11 cellular contexts compared by ENCODE assay signal in genomic region chr1:7576946-7577657, GRCh38.
A peak's percentile ranks its signal among the peaks of the same experiment; 100 is the strongest.
DNase-seq lines count a peak whose midpoint lies in the region; ATAC-seq, FAIRE-seq and TF ChIP-seq lines count a peak whose summit lies in the region.
"Had no signal": no experiment of that assay in that cellular context is flagged by ENCODE, and none has a peak within 500 bp of the region (broad histone marks: within the 10 kb centered on the region; RNA-seq: fewer than 3 reads in every experiment).

No MANE protein-coding gene starts in this region.

- CTCF ChIA-PET in H1 (lab: Charles Lee; ENCODE audit: partially characterized antibody) = interaction anchor here (5.8 kb wide), 1 partner anchor 16 kb away, joined by 42 read pairs; no protein-coding TSS in a partner anchor

- H3K23ac ChIP-seq in H1 (ENCODE audit: insufficient read length) = no peak overlapping the region

- POLR2A ChIA-PET in H1 (lab: Charles Lee; ENCODE audit: partially characterized antibody) = no interaction called here

- no peak overlapping the region for H4K8ac ChIP-seq in H1 (ENCODE audit: extremely low read depth, insufficient read depth, low read length)

- TF ChIP-seq EP300 in H1 (IDR thresholded peaks at IDR 0.05; ENCODE audit: borderline replicate concordance in 1 of 2, low read depth in 2 of 2, low read length in 2 of 2) = no peak

- no peak for FAIRE-seq in H1 (lab: Jason Lieb, UNC)

- no peaks in the 10 kb centered on the region for H3K36me3 Mint-ChIP-seq in HFFc6 (ENCODE audit: low read depth)

- no peaks in the 10 kb centered on the region for H4K20me1 ChIP-seq in H1 (replicated peaks in 1 of 2; ENCODE audit: control insufficient read depth in 1 of 2, insufficient read depth in 2 of 2, low read length in 2 of 2)

- no peak overlapping the region for H4K91ac ChIP-seq in H1 (replicated peaks; ENCODE audit: insufficient read length, low read length)

- H3K79me2 ChIP-seq in H1 (ENCODE audit: control insufficient read depth in 1 of 2, insufficient read depth in 2 of 2, low read length in 2 of 2) = no peaks in the 10 kb centered on the region

- DNase-seq in AG08395 (ENCODE audit: low spot score) (peak; percentile 48), HFFc6 (no peak), H1 (ENCODE audit: low read depth in 1 of 2, low spot score in 2 of 2) (no peak), right lobe of liver (peak in 2 of 3 donors; percentile 58 to 60), GM20000 (ENCODE audit: low spot score) (no peak), MV-4-11 (lab: John Stamatoyannopoulos, UW) (no peak)
- DNase-seq: caudate nucleus, hippocampal formation, T-helper 1 cell had no signal

- no peak overlapping the region for H3K27ac Mint-ChIP-seq in HFFc6

- H3K56ac ChIP-seq in H1 (replicated peaks; ENCODE audit: insufficient read length, low read depth, low read length) = no peak overlapping the region

- no peak overlapping the region for H3K14ac ChIP-seq in H1 (ENCODE audit: insufficient read length)

- H3K4me2 ChIP-seq in H1 (ENCODE audit: insufficient read depth in 1 of 2, low read depth in 2 of 2, low read length in 2 of 2) = no peak overlapping the region

- H3K18ac ChIP-seq in H1 (ENCODE audit: extremely low read depth, low read length) = no peak overlapping the region

- H3K9me3 ChIP-seq in H1 (ENCODE audit: insufficient read depth in 2 of 2, low read depth in 1 of 2, low read length in 1 of 2) (no peaks in the 10 kb centered on the region), right lobe of liver (no peaks in the 10 kb centered on the region)

- TF ChIP-seq CTCF in HFFc6 (IDR thresholded peaks at IDR 0.05) (peak; percentile 56), H1 (IDR thresholded peaks at IDR 0.05; ENCODE audit: control extremely low read depth in 1 of 3, insufficient read depth in 1 of 3, low read depth in 1 of 3, low read length in 3 of 3) (peak; percentile 31 to 43 (median 37); a peak in 3 of 4 replicates), right lobe of liver (IDR thresholded peaks at IDR 0.05) (peak; percentile 15 to 55 (median 38)), GM20000 (IDR thresholded peaks at IDR 0.05; ENCODE audit: extremely low read depth, missing control alignments) (no peak)

- TF ChIP-seq POLR2A in H1 (IDR thresholded peaks at IDR 0.05; ENCODE audit: control extremely low read depth in 1 of 2, low read depth in 2 of 2, low read length in 2 of 2) = no peak
- TF ChIP-seq POLR2A in right lobe of liver (IDR thresholded peaks at IDR 0.05) = no peak

- H3K27ac ChIP-seq in H1 (ENCODE audit: low read depth, low read length) = no peak overlapping the region
- H3K27ac ChIP-seq in right lobe of liver = no peak overlapping the region

- ATAC-seq in right lobe of liver = peak in 2 of 4 donors; percentile 13 to 16
- no peak for ATAC-seq in HG02571 (IDR thresholded peaks at IDR 0.05; ENCODE audit: unreplicated experiment)
- ATAC-seq in GM21367 (IDR thresholded peaks at IDR 0.05; ENCODE audit: unreplicated experiment) = no peak

- no peak overlapping the region for H2BK120ac ChIP-seq in H1 (replicated peaks; ENCODE audit: low read depth, low read length)

- H3K27me3 ChIP-seq in H1 (replicated peaks in 1 of 4; ENCODE audit: control insufficient read depth in 3 of 4, extremely low read depth in 1 of 4, insufficient read depth in 3 of 4, low read length in 3 of 4) = no peaks in the 10 kb centered on the region; a peak in 1 of 7 replicates
- H3K27me3 ChIP-seq in right lobe of liver = no peaks in the 10 kb centered on the region

- no peak overlapping the region for H3K4me3 Mint-ChIP-seq in HFFc6

- H3K79me1 ChIP-seq in H1 (ENCODE audit: low read depth, low read length) = no peaks in the 10 kb centered on the region

- no peaks in the 10 kb centered on the region for H3K4me1 Mint-ChIP-seq in HFFc6 (ENCODE audit: low read depth)

- H2AFZ ChIP-seq in H1 (ENCODE audit: low read length) = no peak overlapping the region

- 74% methylated on average over 14 of the region's 14 CpGs; no CpG with 5 or more reads in 1 of the 2 experiments for WGBS in H1 (ENCODE audit: extremely low coverage in 1 of 2, insufficient coverage in 1 of 2, insufficient read length in 1 of 2, insufficient replicate concordance in 2 of 2, low coverage in 1 of 2, low lambda C conversion rate in 2 of 2, missing lambda C conversion rate in 1 of 2), 2 experiments
- 51% methylated on average over 13 of the region's 14 CpGs for WGBS in right lobe of liver (ENCODE audit: insufficient coverage, low coverage, low lambda C conversion rate, missing lambda C conversion rate)

- no peak overlapping the region for H2BK5ac ChIP-seq in H1 (ENCODE audit: low read depth, low read length)

- H3K9me3 Mint-ChIP-seq in HFFc6 = no peaks in the 10 kb centered on the region

- no peak overlapping the region for H2BK15ac ChIP-seq in H1 (ENCODE audit: low read length)

- no peak overlapping the region for H3K9ac ChIP-seq in H1 (replicated peaks in 1 of 4; ENCODE audit: extremely low read depth in 1 of 4, low read depth in 3 of 4, low read length in 3 of 4)

- peak; percentile 46 to 51 for TF ChIP-seq RAD21 in H1 (IDR thresholded peaks at IDR 0.05 in 1 of 2, conservative IDR thresholded peaks at IDR 0.05 in 1 of 2; ENCODE audit: low read depth in 2 of 2, low read length in 2 of 2)

- H3K23me2 ChIP-seq in H1 (ENCODE audit: low read depth, low read length) = no peaks in the 10 kb centered on the region

- intact Hi-C loops in right lobe of liver (cut with DNase I) = no loop called here

- peaks cover 24% of the 10 kb centered on the region for H3K27me3 Mint-ChIP-seq in HFFc6 (ENCODE audit: insufficient read depth)

- no peak overlapping the region for H3K4me3 ChIP-seq in H1 (ENCODE audit: extremely low read depth in 1 of 4, insufficient read depth in 2 of 4, low read depth in 3 of 4, low read length in 4 of 4)
- H3K4me3 ChIP-seq in right lobe of liver = no peak overlapping the region

- H3K4ac ChIP-seq in H1 (replicated peaks; ENCODE audit: insufficient read length, low read depth, low read length) = no peak overlapping the region

- no peak overlapping the region for H4K5ac ChIP-seq in H1 (ENCODE audit: insufficient read length, low read depth, low read length)

- H3K4me1 ChIP-seq in H1 (replicated peaks in 1 of 4; ENCODE audit: control insufficient read depth in 3 of 4, insufficient read depth in 4 of 4, low read length in 3 of 4) (no peaks in the 10 kb centered on the region), right lobe of liver (peaks cover 0 to 33% (median 17%) of the 10 kb centered on the region in 4 donors)

- H3K36me3 ChIP-seq in H1 (ENCODE audit: control insufficient read depth in 2 of 4, insufficient read depth in 4 of 4, low read length in 3 of 4) (no peaks in the 10 kb centered on the region), right lobe of liver (no peaks in the 10 kb centered on the region)

- no peak overlapping the region for H2BK12ac ChIP-seq in H1 (ENCODE audit: low read depth, low read length)

- no peak overlapping the region for H2BK20ac ChIP-seq in H1 (ENCODE audit: low read length)

- H2AK5ac ChIP-seq in H1 (ENCODE audit: low read depth, low read length) = no peak overlapping the region

TF ChIP-seq in H1, 55 proteins besides CTCF, POLR2A, EP300 and RAD21:
- peak; percentile 21; the same call in 1 of the 2 replicates for TF ChIP-seq MAFK (IDR thresholded peaks at IDR 0.05; ENCODE audit: low read depth, low read length)
- no peak for TF ChIP-seq HDAC6 (IDR thresholded peaks at IDR 0.05; ENCODE audit: low read depth, low read length)
- no peak for TF ChIP-seq SP4 (IDR thresholded peaks at IDR 0.05; ENCODE audit: low read length)
- no peak for TF ChIP-seq CHD2 (IDR thresholded peaks at IDR 0.05; ENCODE audit: low read length)
- no peak for TF ChIP-seq KDM4A (IDR thresholded peaks at IDR 0.05; ENCODE audit: low read depth, low read length, severe bottlenecking)
- TF ChIP-seq, protein P1, sequence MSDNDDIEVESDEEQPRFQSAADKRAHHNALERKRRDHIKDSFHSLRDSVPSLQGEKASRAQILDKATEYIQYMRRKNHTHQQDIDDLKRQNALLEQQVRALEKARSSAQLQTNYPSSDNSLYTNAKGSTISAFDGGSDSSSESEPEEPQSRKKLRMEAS (IDR thresholded peaks at IDR 0.05) = no peak
- TF ChIP-seq TEAD4 (IDR thresholded peaks at IDR 0.05; ENCODE audit: low read depth, low read length) = no peak

Comparison
In these comparisons a context has a peak if more than half of its experiments do, and no peak if none do; other contexts are left out.
1. DNase-seq: peak in AG08395 (single experiment) and right lobe of liver (2 of 3); none in HFFc6 (single experiment), H1 (0 of 2), GM20000 (single experiment) and MV-4-11 (single experiment).